ENCODE assay signal across 20 cellular contexts in the genomic region with DNA sequence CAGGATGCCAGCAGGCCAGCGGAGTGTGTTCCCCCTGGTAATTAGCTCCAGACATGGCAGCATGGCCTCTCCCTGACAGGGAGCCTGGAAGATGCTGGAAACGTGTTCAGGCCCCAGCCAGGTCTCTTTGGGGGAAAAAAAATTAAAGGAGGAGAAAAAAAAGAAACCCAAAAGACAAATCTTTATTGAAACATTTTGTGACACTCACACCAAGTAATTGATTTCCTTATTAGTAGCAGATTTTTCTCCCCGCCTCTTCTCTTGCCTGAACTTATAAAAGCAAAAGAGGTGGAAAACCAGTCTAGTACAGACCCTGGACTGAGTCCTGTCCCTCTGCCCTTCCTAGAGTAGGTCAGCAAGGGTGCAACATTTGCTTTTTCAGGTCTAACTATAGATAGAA. TPM values are rescaled to one million over a fixed set of nuclear protein-coding genes. Genes with fewer than 3 reads are reported as not detected.
"Had no signal": no experiment of that assay in that cellular context is flagged by ENCODE, and none has a peak within 500 bp of the region (broad histone marks: within the 10 kb centered on the region; RNA-seq: fewer than 3 reads in every experiment).

No MANE protein-coding gene starts in this region.

- H3K4me3 ChIP-seq: coronary artery, esophagus squamous epithelium, psoas muscle, right lobe of liver, stomach, thyroid gland had no signal

- ATAC-seq: naive thymus-derived CD8-positive, alpha-beta T cell; psoas muscle; right lobe of liver had no signal

- H3K27me3 ChIP-seq: right lobe of liver had no signal

- H3K36me3 ChIP-seq: esophagus squamous epithelium, right lobe of liver, stomach, thyroid gland had no signal

- DNase-seq: dermis blood vessel endothelial cell; effector memory CD4-positive, alpha-beta T cell; erythroblast; esophagus squamous epithelium; foreskin melanocyte; glutamatergic neuron; hypothalamus; immature natural killer cell; islet precursor cell; kidney glomerular epithelial cell; naive thymus-derived CD8-positive, alpha-beta T cell; psoas muscle; right lobe of liver; small intestine; stimulated activated CD4-positive, alpha-beta T cell treated with anti-CD3 and anti-CD28 coated beads, Interleukin-15, amount 100 ng/mL, for 24 hours; stimulated activated CD4-positive, alpha-beta T cell treated with anti-CD3 and anti-CD28 coated beads, Interleukin-2, amount 100 ng/mL, for 48 hours; stimulated activated naive CD4-positive, alpha-beta T cell treated with Interleukin-2 at 50 U/mL for 16 hours; stomach; thyroid gland had no signal

- H3K4me1 ChIP-seq: psoas muscle had no signal

- H3K9me3 ChIP-seq: esophagus squamous epithelium, psoas muscle, right lobe of liver, stomach, thyroid gland had no signal

- H3K27ac ChIP-seq: coronary artery, esophagus squamous epithelium, psoas muscle, right lobe of liver, stomach, thyroid gland had no signal

- FAIRE-seq: small intestine had no signal

RNA-seq across cellular contexts. Expression of a gene that starts 42.7 kb away (rescaled TPM):
- polyA plus RNA-seq: immature natural killer cell; naive thymus-derived CD8-positive, alpha-beta T cell had no signal
